ENCODE assay signal across 31 cellular contexts in genomic region chr4:89365375-89366170, GRCh38. TPM values are rescaled to one million over a fixed set of nuclear protein-coding genes. Genes with fewer than 3 reads are reported as not detected.
DNase-seq lines count a peak whose midpoint lies in the region; ATAC-seq, FAIRE-seq and TF ChIP-seq lines count a peak whose summit lies in the region.
"Had no signal": no experiment of that assay in that cellular context is flagged by ENCODE, and none has a peak within 500 bp of the region (broad histone marks: within the 10 kb centered on the region; RNA-seq: fewer than 3 reads in every experiment).

No MANE protein-coding gene starts in this region.

- no peak for TF ChIP-seq CTCF in D721Med (IDR thresholded peaks at IDR 0.05; ENCODE audit: insufficient read depth, missing control alignments)
- TF ChIP-seq CTCF in foreskin keratinocyte (conservative IDR thresholded peaks at IDR 0.05) = no peak
- no peak for TF ChIP-seq CTCF in dorsolateral prefrontal cortex (IDR thresholded peaks at IDR 0.05 in 54 of 56, conservative IDR thresholded peaks at IDR 0.05 in 2 of 56; ENCODE audit: low read depth in 1 of 56, partially characterized antibody in 56 of 56)

- H3K4me3 ChIP-seq in dorsolateral prefrontal cortex = no peak overlapping the region
- no peak overlapping the region for H3K4me3 ChIP-seq in H7 (ENCODE audit: insufficient read depth, low read depth, low read length)
- H3K4me3 ChIP-seq: gastroesophageal sphincter, MG63, ovary had no signal

- H3K9me3 Mint-ChIP-seq in T-helper 2 cell treated with Interferon-gamma antibody and Interleukin-4, amounts not matched to agents 5 μg/mL and 100 μg/mL, for 36 hours = peaks cover 27% of the 10 kb centered on the region
- H3K9me3 Mint-ChIP-seq: central memory CD8-positive, alpha-beta T cell; HFFc6; nephron progenitor cell; stimulated activated naive CD8-positive, alpha-beta T cell treated with anti-CD3 and anti-CD28 coated beads, Interleukin-15, Interleukin-2, amounts not matched to agents 100 ng/mL and 50 ng/mL, for 24 hours had no signal

- H3K27me3 ChIP-seq in foreskin keratinocyte (peaks cover 8% of the 10 kb centered on the region), dorsolateral prefrontal cortex (peaks cover 0 to 12% (median 0%) of the 10 kb centered on the region in 45 donors), H7 (ENCODE audit: control insufficient read depth, insufficient read depth, low read length) (no peaks in the 10 kb centered on the region)
- H3K27me3 ChIP-seq: gastroesophageal sphincter, MG63, ovary had no signal

- peaks cover 4% of the 10 kb centered on the region for H3K36me3 Mint-ChIP-seq in T-helper 2 cell treated with Interferon-gamma antibody and Interleukin-4, amounts not matched to agents 5 μg/mL and 100 μg/mL, for 36 hours (ENCODE audit: low read depth)
- H3K36me3 Mint-ChIP-seq: WTC11 had no signal

- FAIRE-seq in D721Med (lab: Jason Lieb, UNC) = peak; percentile 38
- FAIRE-seq: endometrium, urothelium cell line had no signal

- ATAC-seq in activated CD4-positive, CD25-positive, alpha-beta regulatory T cell treated with anti-CD3 and anti-CD28 coated beads, Interleukin-2, amount 50 U/mL, for 24 hours = peak; percentile 92 to 94
- ATAC-seq in foreskin keratinocyte = peak; percentile 46
- no peak for ATAC-seq in HG03039 (IDR thresholded peaks at IDR 0.05; ENCODE audit: unreplicated experiment)
- ATAC-seq: gastroesophageal sphincter, WTC11 had no signal

- H3K4me1 ChIP-seq in foreskin keratinocyte = no peaks in the 10 kb centered on the region
- H3K4me1 ChIP-seq: Caco-2, gastroesophageal sphincter had no signal

- no peak overlapping the region for H3K27ac Mint-ChIP-seq in T-helper 2 cell treated with Interferon-gamma antibody and Interleukin-4, amounts not matched to agents 5 μg/mL and 100 μg/mL, for 36 hours
- H3K27ac Mint-ChIP-seq: HFFc6; nephron progenitor cell; stimulated activated naive CD8-positive, alpha-beta T cell treated with anti-CD3 and anti-CD28 coated beads, Interleukin-15, Interleukin-2, amounts not matched to agents 100 ng/mL and 50 ng/mL, for 24 hours; WTC11 had no signal

- intact Hi-C loops in dorsolateral prefrontal cortex (cut with DNase I) = no loop called here

- H3K27ac ChIP-seq in foreskin keratinocyte (no peak overlapping the region), dorsolateral prefrontal cortex (no peak overlapping the region)
- H3K27ac ChIP-seq: 22Rv1, C4-2B, gastroesophageal sphincter, ovary had no signal

- DNase-seq in activated CD4-positive, CD25-positive, alpha-beta regulatory T cell (lab: John Stamatoyannopoulos, UW) = no peak
- no peak for DNase-seq in D721Med (ENCODE audit: insufficient read length, low spot score)
- DNase-seq in T-helper 2 cell treated with Interferon-gamma antibody and Interleukin-4, amounts not matched to agents 5 μg/mL and 100 μg/mL, for 36 hours (ENCODE audit: low spot score) = no peak
- DNase-seq in foreskin keratinocyte = peak; percentile 23 to 69
- DNase-seq in dorsolateral prefrontal cortex = no peak
- DNase-seq in H7 = no peak
- DNase-seq: activated CD4-positive, alpha-beta T cell treated with anti-CD3 and anti-CD28 coated beads, Interleukin-2, amount 50 U/mL, for 4 hours; activated gamma-delta T cell treated with Interleukin-2 at 50 U/mL for 16 hours; Caco-2; DMS79; GDM1; HFFc6; KBM-7; MG63; NCI-H1105; NCI-H187; NCI-H2171; NCI-H510A; nephron progenitor cell; ovary; RPMI8226 had no signal

- peaks cover 18% of the 10 kb centered on the region for H3K4me1 Mint-ChIP-seq in T-helper 2 cell treated with Interferon-gamma antibody and Interleukin-4, amounts not matched to agents 5 μg/mL and 100 μg/mL, for 36 hours (ENCODE audit: low read depth)
- H3K4me1 Mint-ChIP-seq: nephron progenitor cell, WTC11 had no signal

- peaks cover 3% of the 10 kb centered on the region for H3K27me3 Mint-ChIP-seq in T-helper 2 cell treated with Interferon-gamma antibody and Interleukin-4, amounts not matched to agents 5 μg/mL and 100 μg/mL, for 36 hours (ENCODE audit: low read depth)
- H3K27me3 Mint-ChIP-seq: stimulated activated naive CD8-positive, alpha-beta T cell treated with anti-CD3 and anti-CD28 coated beads, Interleukin-15, Interleukin-2, amounts not matched to agents 100 ng/mL and 50 ng/mL, for 24 hours had no signal

- peak overlapping the region; percentile 0 for H3K4me3 Mint-ChIP-seq in T-helper 2 cell treated with Interferon-gamma antibody and Interleukin-4, amounts not matched to agents 5 μg/mL and 100 μg/mL, for 36 hours
- H3K4me3 Mint-ChIP-seq: central memory CD8-positive, alpha-beta T cell; HFFc6; nephron progenitor cell; stimulated activated naive CD8-positive, alpha-beta T cell treated with anti-CD3 and anti-CD28 coated beads, Interleukin-15, Interleukin-2, amounts not matched to agents 100 ng/mL and 50 ng/mL, for 24 hours; WTC11 had no signal

- H3K36me3 ChIP-seq in H7 (replicated peaks; ENCODE audit: control insufficient read depth, insufficient read depth, low read length) = no peaks in the 10 kb centered on the region
- H3K36me3 ChIP-seq: gastroesophageal sphincter, MG63, ovary had no signal

RNA-seq across cellular contexts. Expression of gene GPRIN3, which starts 58.0 kb away (rescaled TPM):
- not detected in 2 replicates for total RNA-seq in foreskin keratinocyte
- not detected in 2 replicates for polyA plus RNA-seq in foreskin keratinocyte
- total RNA-seq in dorsolateral prefrontal cortex = 10 to 100 TPM in 10 of 120 experiments, 1 to 10 TPM in 110; 4.0 to 11.5 (median 7.6) TPM
- total RNA-seq in H7 (2014; rRNA removed; shearing (Covaris generic)) = 0.42 and 0.44 TPM in 2 replicates

Comparison
In these comparisons a context has a peak if more than half of its experiments do, and no peak if none do; other contexts are left out.
1. DNase-seq: peak in foreskin keratinocyte (2 of 2); none in activated CD4-positive, CD25-positive, alpha-beta regulatory T cell (0 of 4), D721Med (single experiment), T-helper 2 cell treated with Interferon-gamma antibody and Interleukin-4, amounts not matched to agents 5 μg/mL and 100 μg/mL, for 36 hours (single experiment), dorsolateral prefrontal cortex (0 of 10) and H7 (single experiment).